8 cellular contexts compared by ENCODE assay signal in the genomic region with DNA sequence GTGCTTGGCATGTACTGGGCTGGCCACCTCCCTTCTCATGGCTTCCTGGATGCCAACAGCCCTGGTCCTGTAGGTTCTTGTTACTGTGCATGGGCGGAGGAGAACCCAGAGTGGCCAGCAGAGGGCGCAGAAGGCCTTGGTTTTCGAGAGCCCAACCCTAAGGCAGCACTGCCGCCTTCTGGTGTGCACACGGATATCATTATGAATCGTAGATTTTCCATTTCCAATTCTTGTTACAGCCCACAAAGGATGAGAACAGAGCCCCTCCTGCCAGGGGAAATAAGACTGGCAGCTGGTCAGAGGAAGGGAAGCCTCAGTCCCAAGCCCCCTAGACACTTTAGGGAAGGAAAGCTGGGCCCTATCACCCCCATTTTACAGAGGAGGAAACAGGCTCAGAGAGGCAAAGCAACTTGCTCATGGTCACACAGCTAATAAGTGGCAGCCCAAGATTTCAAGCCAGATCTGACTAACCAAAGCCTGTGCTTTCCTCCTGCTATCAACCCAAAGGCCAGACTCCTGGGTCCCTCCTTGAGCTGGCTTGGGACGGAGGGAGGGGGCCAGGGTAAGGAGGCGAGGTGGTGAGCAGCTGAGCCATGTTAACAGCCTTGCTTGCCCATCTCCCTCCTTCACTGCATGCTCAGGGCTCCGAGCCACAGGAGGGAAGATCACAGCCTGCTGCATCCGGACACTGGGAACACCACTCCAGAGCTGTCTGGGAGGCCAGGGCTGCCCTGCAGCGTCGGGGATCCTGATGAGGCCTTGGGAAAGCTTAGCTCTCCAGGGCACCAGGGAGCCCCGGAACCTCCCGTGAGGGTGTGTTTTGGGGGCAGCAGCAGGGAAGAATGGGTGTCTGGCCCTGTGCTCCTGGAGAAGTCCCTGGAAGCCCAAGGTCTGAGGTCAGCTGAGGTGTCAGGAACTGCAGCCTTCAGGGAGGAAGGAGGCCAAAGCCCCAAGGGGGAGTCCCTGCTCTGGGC.
DNase-seq lines count a peak whose midpoint lies in the region; TF ChIP-seq lines count a peak whose summit lies in the region.
"Not testable (repeated sequence)": the region's sequence is repeated elsewhere in the genome, so short reads cannot be mapped to it uniquely, and the experiment has no call there.

No MANE protein-coding gene starts in this region.

- H3K4me3 Mint-ChIP-seq in activated CD4-positive, alpha-beta memory T cell treated with anti-CD3 and anti-CD28 coated beads, Interleukin-2, amount 10 ng/mL, durations not matched to agents 7 days and 5 days = not testable (repeated sequence)

- not testable (repeated sequence) for H3K27me3 Mint-ChIP-seq in activated CD4-positive, alpha-beta memory T cell treated with anti-CD3 and anti-CD28 coated beads, Interleukin-2, amount 10 ng/mL, durations not matched to agents 7 days and 5 days

- DNase-seq in ELF-1 (ENCODE audit: low read depth, low spot score) (peak; percentile 87), NAMALWA (ENCODE audit: low spot score) (peak; percentile 91), OCI-M2 (lab: John Stamatoyannopoulos, UW; ENCODE audit: unreplicated experiment) (peak; percentile 11), caudate nucleus (lab: John Stamatoyannopoulos, UW) (peak; percentile 9 to 94 (median 73)), iPS-NIHi7 (ENCODE audit: extremely low spot score) (peak; percentile 61), retina (peak; percentile 79), tibial nerve (ENCODE audit: low spot score in 2 of 2) (peak; percentile 88 to 93)
- peak; percentile 93 for DNase-seq in activated CD4-positive, alpha-beta memory T cell treated with anti-CD3 and anti-CD28 coated beads, Interleukin-2, amount 10 ng/mL, durations not matched to agents 7 days and 5 days

- H3K27ac Mint-ChIP-seq in activated CD4-positive, alpha-beta memory T cell treated with anti-CD3 and anti-CD28 coated beads, Interleukin-2, amount 10 ng/mL, durations not matched to agents 7 days and 5 days = not testable (repeated sequence)

- H3K27me3 ChIP-seq in tibial nerve = not testable (repeated sequence)

- peaks cover 0 to 79% (median 0%) of the 10 kb centered on the region in 3 donors for H3K36me3 ChIP-seq in tibial nerve

- H3K4me1 ChIP-seq in tibial nerve = not testable (repeated sequence)

- not testable (repeated sequence) for H3K9me3 Mint-ChIP-seq in activated CD4-positive, alpha-beta memory T cell treated with anti-CD3 and anti-CD28 coated beads, Interleukin-2, amount 10 ng/mL, durations not matched to agents 7 days and 5 days

- POLR2A ChIA-PET in activated CD4-positive, alpha-beta memory T cell treated with anti-CD3 and anti-CD28 coated beads, Interleukin-2, amount 10 ng/mL, durations not matched to agents 7 days and 5 days (lab: Charles Lee) = not testable (repeated sequence)

- TF ChIP-seq CTCF in tibial nerve (IDR thresholded peaks at IDR 0.05) = peak in 4 of 5 experiments; percentile 38 to 86 (median 63)

- not testable (repeated sequence) for H3K4me1 Mint-ChIP-seq in activated CD4-positive, alpha-beta memory T cell treated with anti-CD3 and anti-CD28 coated beads, Interleukin-2, amount 10 ng/mL, durations not matched to agents 7 days and 5 days

- not testable (repeated sequence) for H3K36me3 Mint-ChIP-seq in activated CD4-positive, alpha-beta memory T cell treated with anti-CD3 and anti-CD28 coated beads, Interleukin-2, amount 10 ng/mL, durations not matched to agents 7 days and 5 days (ENCODE audit: low read depth)

- 43 to 54% methylated on average over 9 to 14 of the region's 14 CpGs for WGBS in tibial nerve, 2 donors

- not testable (repeated sequence) for H3K9me3 ChIP-seq in tibial nerve

- TF ChIP-seq EP300 in tibial nerve (IDR thresholded peaks at IDR 0.05) = not testable (repeated sequence)

- not testable (repeated sequence) for H3K27ac ChIP-seq in caudate nucleus (ENCODE audit: low read depth, low read length); tibial nerve

- not testable (repeated sequence) for TF ChIP-seq POLR2A in tibial nerve (IDR thresholded peaks at IDR 0.05)

- CTCF ChIA-PET in activated CD4-positive, alpha-beta memory T cell treated with anti-CD3 and anti-CD28 coated beads, Interleukin-2, amount 10 ng/mL, durations not matched to agents 7 days and 5 days (lab: Charles Lee) = interaction anchor here (0.8 to 5.3 kb wide), 4 partner anchors 16 to 175 kb away, joined by 3 to 25 read pairs (median 3); partner anchors contain the start of gene ARHGAP23

- not testable (repeated sequence) for H3K4me3 ChIP-seq in tibial nerve

Comparison
In these comparisons a context has a peak if more than half of its experiments do, and no peak if none do; other contexts are left out.
1. DNase-seq: peak in every context shown above with its lines; median percentile 93 in activated CD4-positive, alpha-beta memory T cell treated with anti-CD3 and anti-CD28 coated beads, Interleukin-2, amount 10 ng/mL, durations not matched to agents 7 days and 5 days; 91 in NAMALWA; 90 in tibial nerve; 87 in ELF-1; 79 in retina; 73 in caudate nucleus; 61 in iPS-NIHi7; 11 in OCI-M2.